In genomic region chr19:49224856-49225255, GRCh38 we compare ENCODE assay signal across 9 cellular contexts.
DNase-seq lines count a peak whose midpoint lies in the region; ATAC-seq and TF ChIP-seq lines count a peak whose summit lies in the region.
"Had no signal": no experiment of that assay in that cellular context is flagged by ENCODE, and none has a peak within 500 bp of the region (broad histone marks: within the 10 kb centered on the region; RNA-seq: fewer than 3 reads in every experiment).

No MANE protein-coding gene starts in this region.

- ATAC-seq in GM18870 (IDR thresholded peaks at IDR 0.05; ENCODE audit: unreplicated experiment) (no peak), GM19351 (IDR thresholded peaks at IDR 0.05; ENCODE audit: unreplicated experiment) (no peak)
- ATAC-seq in natural killer cell treated with Interleukin-12 subunit alpha and Interleukin-12 subunit beta and Interleukin-15 and Interleukin-18, amount 100 ng/mL, for 72 hours = no peak

- no peak overlapping the region for H3K4me3 ChIP-seq in HL-60 (replicated peaks; ENCODE audit: insufficient read depth, low read length)
- H3K4me3 ChIP-seq in kidney epithelial cell (ENCODE audit: low read depth, low read length) = no peak overlapping the region

- H3K27me3 ChIP-seq in HL-60 (ENCODE audit: insufficient read depth, poor library complexity, severe bottlenecking) (no peaks in the 10 kb centered on the region), kidney epithelial cell (ENCODE audit: control insufficient read depth, insufficient read depth, low read length) (no peaks in the 10 kb centered on the region)

- H3K27ac ChIP-seq in HL-60 (replicated peaks) = no peak overlapping the region

- no peak overlapping the region for H3K4me3 Mint-ChIP-seq in natural killer cell treated with Interleukin-12 subunit alpha and Interleukin-12 subunit beta and Interleukin-15 and Interleukin-18, amount 100 ng/mL, for 72 hours
- H3K4me3 Mint-ChIP-seq: T-helper 1 cell treated with Interleukin-12 subunit alpha and Interleukin-12 subunit beta and Interleukin-4 antibody, amounts not matched to agents 30 μg/mL and 1 μg/mL, for 36 hours had no signal

- peak; percentile 25 for TF ChIP-seq CTCF in HL-60 (IDR thresholded peaks at IDR 0.05; ENCODE audit: insufficient read depth, low read length)
- TF ChIP-seq CTCF in kidney epithelial cell (IDR thresholded peaks at IDR 0.05; ENCODE audit: insufficient read depth, low read length, poor library complexity, severe bottlenecking) = peak; percentile 56

- H3K9me3 Mint-ChIP-seq in natural killer cell treated with Interleukin-12 subunit alpha and Interleukin-12 subunit beta and Interleukin-15 and Interleukin-18, amount 100 ng/mL, for 72 hours = no peaks in the 10 kb centered on the region
- H3K9me3 Mint-ChIP-seq: T-helper 1 cell treated with Interleukin-12 subunit alpha and Interleukin-12 subunit beta and Interleukin-4 antibody, amounts not matched to agents 30 μg/mL and 1 μg/mL, for 36 hours had no signal

- peaks cover 0 to 7% of the 10 kb centered on the region in 2 donors for H3K27me3 Mint-ChIP-seq in natural killer cell treated with Interleukin-12 subunit alpha and Interleukin-12 subunit beta and Interleukin-15 and Interleukin-18, amount 100 ng/mL, for 72 hours

- H3K4me1 Mint-ChIP-seq in natural killer cell treated with Interleukin-12 subunit alpha and Interleukin-12 subunit beta and Interleukin-15 and Interleukin-18, amount 100 ng/mL, for 72 hours (ENCODE audit: low read depth in 2 of 2) = peaks cover 5 to 6% of the 10 kb centered on the region in 2 donors

- no peaks in the 10 kb centered on the region for H3K36me3 Mint-ChIP-seq in natural killer cell treated with Interleukin-12 subunit alpha and Interleukin-12 subunit beta and Interleukin-15 and Interleukin-18, amount 100 ng/mL, for 72 hours

- H3K27ac Mint-ChIP-seq in natural killer cell treated with Interleukin-12 subunit alpha and Interleukin-12 subunit beta and Interleukin-15 and Interleukin-18, amount 100 ng/mL, for 72 hours = no peak overlapping the region
- H3K27ac Mint-ChIP-seq: T-helper 1 cell treated with Interleukin-12 subunit alpha and Interleukin-12 subunit beta and Interleukin-4 antibody, amounts not matched to agents 30 μg/mL and 1 μg/mL, for 36 hours had no signal

- H3K36me3 ChIP-seq in kidney epithelial cell (ENCODE audit: control insufficient read depth, insufficient read depth, low read length) = no peaks in the 10 kb centered on the region

- DNase-seq in DMS 273 treated with DMSO at 0.1 percent for 48 hours (lab: John Stamatoyannopoulos, UW) (peak; percentile 54), HL-60 (ENCODE audit: low read depth in 1 of 2, low spot score in 1 of 2) (peak in 1 of 2 experiments; percentile 27), NCI-H82 (lab: John Stamatoyannopoulos, UW) (peak; percentile 83), amniotic stem cell (lab: John Stamatoyannopoulos, UW) (peak; percentile 16), kidney epithelial cell (ENCODE audit: low read depth) (no peak)
- no peak for DNase-seq in natural killer cell treated with Interleukin-12 subunit alpha and Interleukin-12 subunit beta and Interleukin-15 and Interleukin-18, amount 100 ng/mL, for 72 hours (ENCODE audit: low spot score)

Comparison
In these comparisons a context has a peak if more than half of its experiments do, and no peak if none do; other contexts are left out.
1. DNase-seq: peak in DMS 273 treated with DMSO at 0.1 percent for 48 hours (single experiment), NCI-H82 (single experiment) and amniotic stem cell (single experiment); none in kidney epithelial cell (single experiment) and natural killer cell treated with Interleukin-12 subunit alpha and Interleukin-12 subunit beta and Interleukin-15 and Interleukin-18, amount 100 ng/mL, for 72 hours (single experiment).